ENCODE assay signal across 8 cellular contexts in genomic region chr16:1678500-1679098, GRCh38. TPM values are rescaled to one million over a fixed set of nuclear protein-coding genes. Genes with fewer than 3 reads are reported as not detected.
A peak's percentile ranks its signal among the peaks of the same experiment; 100 is the strongest.
DNase-seq lines count a peak whose midpoint lies in the region; ATAC-seq, FAIRE-seq and TF ChIP-seq lines count a peak whose summit lies in the region.
"Had no signal": no experiment of that assay in that cellular context is flagged by ENCODE, and none has a peak within 500 bp of the region (broad histone marks: within the 10 kb centered on the region; RNA-seq: fewer than 3 reads in every experiment).

No MANE protein-coding gene starts in this region.

- DNase-seq in T-helper 17 cell (peak; percentile 31 to 45 (median 42)), K562 (ENCODE audit: extremely low read depth in 1 of 4, low spot score in 3 of 4) (peak in 1 of 4 experiments; percentile 37), kidney (peak; percentile 86)
- DNase-seq in stimulated activated CD4-positive, alpha-beta T cell treated with anti-CD3 and anti-CD28 coated beads, Interleukin-1b, Interleukin-23, amount 100 ng/mL, for 1 hour (ENCODE audit: low read depth in 2 of 2), result peak; percentile 14 to 36

- H3K4me1 ChIP-seq in K562 (replicated peaks in 1 of 2; ENCODE audit: control insufficient read depth in 2 of 2, insufficient read depth in 2 of 2, low read length in 2 of 2) (peaks cover 13 to 30% of the 10 kb centered on the region in 2 experiments; a peak in 4 of 5 replicates), kidney (ENCODE audit: control insufficient read depth in 1 of 2, insufficient read depth in 1 of 2, low read depth in 1 of 2, low read length in 2 of 2) (peaks cover 0 to 4% of the 10 kb centered on the region in 2 donors)

- peaks cover 58% of the 10 kb centered on the region; the same call in 2 of the 3 replicates for H3K36me3 ChIP-seq in K562 (ENCODE audit: control insufficient read depth, insufficient read depth, low read length)
- peaks cover 12 to 14% of the 10 kb centered on the region in 2 donors for H3K36me3 ChIP-seq in kidney (ENCODE audit: control insufficient read depth in 1 of 2, insufficient read depth in 2 of 2, low read length in 2 of 2)

- H3K4me3 ChIP-seq in K562 (peak overlapping the region; percentile 84), kidney (ENCODE audit: low read length in 2 of 2) (peak overlapping the region; percentile 70 to 76)

- H3K27ac Mint-ChIP-seq in T-helper 17 cell, result peak overlapping the region; percentile 87

- in situ Hi-C loops in K562 (cut with MboI), result no loop called here

- TF ChIP-seq EP300 in K562 (IDR thresholded peaks at IDR 0.05; ENCODE audit: low read length), result no peak

- no peak for TF ChIP-seq POLR2A in K562 (conservative IDR thresholded peaks at IDR 0.05)

- H3K4me1 Mint-ChIP-seq in T-helper 17 cell, result peaks cover 21% of the 10 kb centered on the region

- intact Hi-C loops in K562 (cut with micrococcal nuclease) (no loop called here), kidney (cut with DNase I) (no loop called here)

- peak; percentile 8 for ATAC-seq in GM18511 (IDR thresholded peaks at IDR 0.05; ENCODE audit: unreplicated experiment)
- peak; percentile 27 for ATAC-seq in HG03354 (IDR thresholded peaks at IDR 0.05; ENCODE audit: poor library complexity, severe bottlenecking, unreplicated experiment)
- ATAC-seq in T-helper 17 cell, result peak; percentile 40
- ATAC-seq in K562, result peak; percentile 14
- no peak for ATAC-seq in HG02610 (IDR thresholded peaks at IDR 0.05; ENCODE audit: unreplicated experiment)

- TF ChIP-seq RAD21 in K562 (CRISPR knock-in tag; conservative IDR thresholded peaks at IDR 0.05 in 1 of 2, IDR thresholded peaks at IDR 0.05 in 1 of 2), result no peak

- peak overlapping the region; percentile 92 for H3K4me3 Mint-ChIP-seq in T-helper 17 cell

- H3K79me2 ChIP-seq in K562 (ENCODE audit: control insufficient read depth, insufficient read depth, low read length), result peaks cover 53% of the 10 kb centered on the region

- no peaks in the 10 kb centered on the region for H3K36me3 Mint-ChIP-seq in T-helper 17 cell (ENCODE audit: low read depth)

- H3K9ac ChIP-seq in K562 (ENCODE audit: insufficient read depth in 1 of 2, low read depth in 2 of 2, low read length in 2 of 2), result peak overlapping the region; percentile 87 to 96
- H3K9ac ChIP-seq in kidney (ENCODE audit: low read length in 2 of 2), result peak overlapping the region; percentile 54 to 90

- CTCF ChIA-PET in K562 (lab: Yijun Ruan, JAX; ENCODE audit: low intra/inter-chr PET ratio), result no interaction called here

- no peaks in the 10 kb centered on the region for H3K27me3 ChIP-seq in K562 (ENCODE audit: control insufficient read depth in 2 of 2, insufficient read depth in 2 of 2, low read length in 2 of 2)

- H3K27ac ChIP-seq in K562 (ENCODE audit: extremely low read depth, low read depth, low read length) (peak overlapping the region; percentile 81), kidney (ENCODE audit: low read depth in 2 of 2, low read length in 2 of 2) (peak overlapping the region in 1 of 2 donors; percentile 57)

- FAIRE-seq in K562 (lab: Jason Lieb, UNC), result no peak
- FAIRE-seq in kidney (lab: Jason Lieb, UNC), result no peak
- FAIRE-seq: islet of Langerhans had no signal

- H3K9me3 ChIP-seq in T-helper 17 cell (ENCODE audit: control insufficient read depth, low read length, poor library complexity, severe bottlenecking) (no peaks in the 10 kb centered on the region), K562 (replicated peaks; ENCODE audit: control insufficient read depth, insufficient read depth, low read depth, low read length) (no peaks in the 10 kb centered on the region), kidney (ENCODE audit: control insufficient read depth in 1 of 2, low read length in 2 of 2) (no peaks in the 10 kb centered on the region)

- peak overlapping the region; percentile 16 for H2AFZ ChIP-seq in K562 (ENCODE audit: low read depth, low read length)

- TSS peak; percentile 57 for BruUV-seq in K562 (replicated peaks; lab: Mats Ljungman, UMichigan)

- under 1% methylated on average over 29 of the region's 45 CpGs for WGBS in K562 (ENCODE audit: insufficient coverage, low coverage, missing lambda C conversion rate)

- no peaks in the 10 kb centered on the region for H3K9me1 ChIP-seq in K562 (ENCODE audit: control insufficient read depth, insufficient read depth, low read length)

- peaks cover 8% of the 10 kb centered on the region for H4K20me1 ChIP-seq in K562 (replicated peaks; ENCODE audit: control insufficient read depth, insufficient read depth, low read length)

- peak overlapping the region; percentile 99 for H3K4me2 ChIP-seq in K562 (ENCODE audit: insufficient read depth, low read length)

- POLR2A ChIA-PET in K562 (lab: Yijun Ruan, JAX), result interaction anchor here (0.6 to 2.6 kb wide), 13 partner anchors 11 to 1110 kb away, joined by 3 to 21 read pairs (median 3); partner anchors contain the start of genes CRAMP1, IFT140, MAPK8IP3 and METTL26

- TF ChIP-seq CTCF in K562 (IDR thresholded peaks at IDR 0.05 in 2 of 3, conservative IDR thresholded peaks at IDR 0.05 in 1 of 3; ENCODE audit: insufficient read depth in 2 of 3, low read depth in 1 of 3, low read length in 3 of 3) (no peak), kidney (IDR thresholded peaks at IDR 0.05; ENCODE audit: borderline replicate concordance, extremely low read depth, insufficient read depth) (peak; percentile 7)

- no peaks in the 10 kb centered on the region for H3K27me3 Mint-ChIP-seq in T-helper 17 cell

TF ChIP-seq in K562, 482 proteins besides CTCF, POLR2A, EP300 and RAD21 (continues in another document):
- no peak for TF ChIP-seq EZH2 (IDR thresholded peaks at IDR 0.05; ENCODE audit: borderline replicate concordance, low read depth, low read length)
- TF ChIP-seq RFX7 (CRISPR knock-in tag; IDR thresholded peaks at IDR 0.05), result no peak
- TF ChIP-seq PCBP1 (IDR thresholded peaks at IDR 0.05; ENCODE audit: low read depth, low read length, poor library complexity, severe bottlenecking), result peak; percentile 87
- TF ChIP-seq ZNF140 (CRISPR knock-in tag; IDR thresholded peaks at IDR 0.05), result no peak
- TF ChIP-seq GABPA (tag; conservative IDR thresholded peaks at IDR 0.05; ENCODE audit: low read depth), result 0 out of 2 replicates have a peak, but pooled peaks have one; percentile 0
- no peak for TF ChIP-seq TRIM24 (IDR thresholded peaks at IDR 0.05)

RNA-seq across cellular contexts. Expression of gene JPT2, which starts 0.5 kb away (rescaled TPM):
- total RNA-seq in T-helper 17 cell (10 to 100 TPM; 11.6 to 14.4 TPM), K562 (2014; rRNA removed) (89.2 and 116 TPM in 2 replicates), K562 (2014; rRNA removed; fragmentation: Illumina TruSeq; extraction: Trizol) (83.5 and 92.6 TPM in 2 replicates), K562 (2015; rRNA removed; fragmentation: Illumina TruSeq; extraction: Trizol) (80.2 and 88.6 TPM in 2 replicates), K562 (2021) (121 and 133 TPM in 2 replicates), kidney (89.3 TPM)
- total RNA-seq in K562 (2011; cell fraction: chromatin; rRNA removed; ENCODE audit: low replicate concordance), result 93.6 and 97.5 TPM in 2 replicates
- total RNA-seq in K562 (2011; cell fraction: nucleolus; rRNA removed), result 70.0 and 73.9 TPM in 2 replicates
- total RNA-seq in K562 (2011; cell fraction: nucleoplasm; rRNA removed), result 92.1 and 109 TPM in 2 replicates
- polyA plus RNA-seq in K562 (2011; rRNA removed) (106 and 112 TPM in 2 replicates), K562 (2014; fragmentation: Illumina TruSeq; extraction: Trizol) (133 and 134 TPM in 2 replicates), K562 (2014; fragmentation: Nextera tagmentation; extraction: Ambion mirVana) (10 to 100 TPM; 25.5 TPM), K562 (2014; rRNA removed) (108 and 117 TPM in 2 replicates), kidney (ENCODE audit: insufficient read depth, low read depth, low replicate concordance) (32.8 TPM)
- 57.8 and 66.9 TPM in 2 replicates for polyA plus RNA-seq in K562 (2011; cell fraction: cytosol; rRNA removed)
- 68.5 and 76.2 TPM in 2 replicates for polyA plus RNA-seq in K562 (2011; cell fraction: nucleus; rRNA removed)
- 74.8 and 115 TPM in 2 replicates for polyA plus RNA-seq in K562 (2012)
- 67.8 and 69.9 TPM in 2 replicates for polyA minus RNA-seq in K562 (2011; rRNA and poly(A)+ RNA removed)
- 42.4 and 45.0 TPM in 2 replicates for polyA minus RNA-seq in K562 (2011; cell fraction: cytosol; rRNA and poly(A)+ RNA removed)
- polyA minus RNA-seq in K562 (2011; cell fraction: nucleus; rRNA and poly(A)+ RNA removed), result 19.5 and 31.4 TPM in 2 replicates

RNA-seq across cellular contexts. Expression of gene MAPK8IP3, which starts 27.4 kb away (rescaled TPM):
- total RNA-seq in T-helper 17 cell, result 100 to 1,000 TPM; 221 to 247 TPM
- total RNA-seq in K562 (2011; cell fraction: chromatin; rRNA removed; ENCODE audit: low replicate concordance), result 161 and 386 TPM in 2 replicates
- 222 and 236 TPM in 2 replicates for total RNA-seq in K562 (2011; cell fraction: nucleolus; rRNA removed)
- total RNA-seq in K562 (2011; cell fraction: nucleoplasm; rRNA removed), result 131 and 140 TPM in 2 replicates
- total RNA-seq in K562 (2014; rRNA removed), result 28.9 and 37.1 TPM in 2 replicates
- total RNA-seq in K562 (2014; rRNA removed; fragmentation: Illumina TruSeq; extraction: Trizol), result 4.6 and 7.1 TPM in 2 replicates
- 18.6 and 19.6 TPM in 2 replicates for total RNA-seq in K562 (2015; rRNA removed; fragmentation: Illumina TruSeq; extraction: Trizol)
- total RNA-seq in K562 (2021), result 43.7 and 54.8 TPM in 2 replicates
- polyA plus RNA-seq in K562 (2011; rRNA removed), result 16.7 and 24.4 TPM in 2 replicates
- polyA plus RNA-seq in K562 (2011; cell fraction: cytosol; rRNA removed), result 10.9 and 17.7 TPM in 2 replicates
- 204 and 313 TPM in 2 replicates for polyA plus RNA-seq in K562 (2011; cell fraction: nucleus; rRNA removed)
- polyA plus RNA-seq in K562 (2012), result 41.6 and 50.3 TPM in 2 replicates
- 16.7 and 26.0 TPM in 2 replicates for polyA plus RNA-seq in K562 (2014; fragmentation: Illumina TruSeq; extraction: Trizol)
- polyA plus RNA-seq in K562 (2014; fragmentation: Nextera tagmentation; extraction: Ambion mirVana), result under 1 TPM; 0.17 to 0.21 TPM
- 58.7 and 70.8 TPM in 2 replicates for polyA plus RNA-seq in K562 (2014; rRNA removed)
- 11.8 and 17.2 TPM in 2 replicates for polyA minus RNA-seq in K562 (2011; rRNA and poly(A)+ RNA removed)
- polyA minus RNA-seq in K562 (2011; cell fraction: cytosol; rRNA and poly(A)+ RNA removed), result 7.3 and 8.9 TPM in 2 replicates
- 78.5 and 87.3 TPM in 2 replicates for polyA minus RNA-seq in K562 (2011; cell fraction: nucleus; rRNA and poly(A)+ RNA removed)
- total RNA-seq in kidney, result 67.7 TPM
- polyA plus RNA-seq in kidney (ENCODE audit: insufficient read depth, low read depth, low replicate concordance), result 10.6 TPM
